In genomic region chr2:87683451-87683850, GRCh38 we compare ENCODE assay signal across 7 cellular contexts.
DNase-seq lines count a peak whose midpoint lies in the region; ATAC-seq and TF ChIP-seq lines count a peak whose summit lies in the region.
"Not testable (repeated sequence)": the region's sequence is repeated elsewhere in the genome, so short reads cannot be mapped to it uniquely, and the experiment has no call there.

No MANE protein-coding gene starts in this region.

- intact Hi-C loops in left ventricle myocardium inferior (cut with micrococcal nuclease); lower lobe of right lung (cut with DNase I); posterior cingulate gyrus (cut with DNase I): not testable (repeated sequence)

- ATAC-seq in lower lobe of right lung = peak; percentile 75 to 84

- DNase-seq in NCI-H226 (peak; percentile 9), cerebellar cortex (ENCODE audit: low spot score) (peak; percentile 58), fibroblast of the aortic adventitia (ENCODE audit: low read depth) (peak; percentile 68), left ventricle myocardium inferior (peak; percentile 83), lower lobe of right lung (peak; percentile 46), posterior cingulate gyrus (peak in 7 of 10 donors; percentile 12 to 88 (median 29)), superior temporal gyrus (ENCODE audit: extremely low spot score) (peak; percentile 6)

- H3K27me3 ChIP-seq in left ventricle myocardium inferior (ENCODE audit: low read depth); lower lobe of right lung (ENCODE audit: low read depth): not testable (repeated sequence)

- not testable (repeated sequence) for H3K9me3 ChIP-seq in left ventricle myocardium inferior (replicated peaks); lower lobe of right lung

- peak; percentile 30 for TF ChIP-seq CTCF in fibroblast of the aortic adventitia (IDR thresholded peaks at IDR 0.05; ENCODE audit: insufficient read depth, low read length)
- TF ChIP-seq CTCF in left ventricle myocardium inferior (IDR thresholded peaks at IDR 0.05; ENCODE audit: borderline replicate concordance) = peak; percentile 21
- TF ChIP-seq CTCF in lower lobe of right lung (IDR thresholded peaks at IDR 0.05) = not testable (repeated sequence)

- peak overlapping the region; percentile 57 for H3K27ac ChIP-seq in left ventricle myocardium inferior (replicated peaks)
- not testable (repeated sequence) for H3K27ac ChIP-seq in lower lobe of right lung

- not testable (repeated sequence) for H3K4me3 ChIP-seq in fibroblast of the aortic adventitia (ENCODE audit: low read depth, low read length); left ventricle myocardium inferior; lower lobe of right lung

- not testable (repeated sequence) for H3K4me1 ChIP-seq in left ventricle myocardium inferior, lower lobe of right lung

- not testable (repeated sequence) for H3K36me3 ChIP-seq in left ventricle myocardium inferior, lower lobe of right lung

Comparison
In these comparisons a context has a peak if more than half of its experiments do, and no peak if none do; other contexts are left out.
1. DNase-seq: peak in every context shown above with its lines; median percentile 83 in left ventricle myocardium inferior; 68 in fibroblast of the aortic adventitia; 58 in cerebellar cortex; 46 in lower lobe of right lung; 29 in posterior cingulate gyrus; 9 in NCI-H226; 6 in superior temporal gyrus.